16 cellular contexts compared by ENCODE assay signal in the genomic region with DNA sequence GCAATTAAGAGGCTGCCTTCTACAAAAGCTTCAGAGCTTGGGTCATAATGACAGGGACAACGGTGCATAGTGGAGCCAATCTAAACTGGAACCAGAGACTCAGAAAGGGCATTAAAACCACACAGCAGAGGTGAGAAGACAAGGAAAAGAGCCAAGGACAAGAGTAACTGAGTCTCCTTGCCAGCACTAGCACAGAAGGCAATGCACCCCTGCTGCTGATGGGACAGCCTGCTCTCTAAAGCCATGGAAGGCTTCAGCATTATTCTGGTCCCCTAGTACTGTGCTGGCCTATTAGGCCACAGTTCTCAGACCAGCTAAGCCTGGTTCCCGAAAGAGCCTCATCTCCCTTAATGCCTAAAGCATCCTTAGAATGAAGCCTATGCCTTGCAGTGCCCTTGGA.
"Had no signal": no experiment of that assay in that cellular context is flagged by ENCODE, and none has a peak within 500 bp of the region (broad histone marks: within the 10 kb centered on the region; RNA-seq: fewer than 3 reads in every experiment).

No MANE protein-coding gene starts in this region.

- H3K36me3 ChIP-seq: esophagus muscularis mucosa, gastroesophageal sphincter, heart left ventricle, left lung, lower lobe of right lung had no signal

- H3K4me1 ChIP-seq: esophagus muscularis mucosa, gastroesophageal sphincter, heart left ventricle, left lung, lower lobe of right lung had no signal

- DNase-seq: dermis blood vessel endothelial cell; effector CD4-positive, alpha-beta T cell; effector memory CD4-positive, alpha-beta T cell; foreskin keratinocyte; heart left ventricle; hippocampal formation; left cardiac atrium; left lung; left ventricle myocardium superior; lower lobe of right lung; mesenchymal stem cell; mucosa of descending colon had no signal

- H3K9me3 ChIP-seq: esophagus muscularis mucosa, gastroesophageal sphincter, heart left ventricle, left lung, lower lobe of right lung, mucosa of descending colon had no signal

- ATAC-seq: foreskin keratinocyte, gastroesophageal sphincter, heart left ventricle, left cardiac atrium, left lung, left ventricle myocardium superior, lower lobe of right lung, mucosa of descending colon had no signal

- H3K4me3 ChIP-seq: coronary artery, dorsolateral prefrontal cortex, esophagus muscularis mucosa, gastroesophageal sphincter, heart left ventricle, left lung, lower lobe of right lung, mucosa of descending colon had no signal

- H3K27ac ChIP-seq: coronary artery, dorsolateral prefrontal cortex, esophagus muscularis mucosa, foreskin keratinocyte, gastroesophageal sphincter, heart left ventricle, left lung, lower lobe of right lung had no signal
